In genomic region chr1:11294951-11295350, GRCh38 we compare ENCODE assay signal across 28 cellular contexts. TPM values are rescaled to one million over a fixed set of nuclear protein-coding genes. Genes with fewer than 3 reads are reported as not detected.
DNase-seq lines count a peak whose midpoint lies in the region; ATAC-seq and TF ChIP-seq lines count a peak whose summit lies in the region.
"Had no signal": no experiment of that assay in that cellular context is flagged by ENCODE, and none has a peak within 500 bp of the region (broad histone marks: within the 10 kb centered on the region; RNA-seq: fewer than 3 reads in every experiment).

No MANE protein-coding gene starts in this region.

- H3K27me3 Mint-ChIP-seq in activated T-cell treated with anti-CD3 and anti-CD28 coated beads, Interleukin-2, amount 50 U/mL, for 72 hours (ENCODE audit: low read depth) = no peaks in the 10 kb centered on the region
- no peaks in the 10 kb centered on the region for H3K27me3 Mint-ChIP-seq in IgD-negative memory B cell
- no peaks in the 10 kb centered on the region for H3K27me3 Mint-ChIP-seq in activated T-helper 2 cell treated with anti-CD3 and anti-CD28 coated beads, Interferon-gamma antibody, Interleukin-2, Interleukin-4, amounts not matched to agents 10 μg/mL and 5 μg/mL and 100 μg/mL, durations not matched to agents 14 hours and 24 hours and 36 hours (ENCODE audit: low read depth)
- peaks cover 15% of the 10 kb centered on the region for H3K27me3 Mint-ChIP-seq in nephron progenitor cell (ENCODE audit: low read depth, poor library complexity)
- H3K27me3 Mint-ChIP-seq: natural killer cell treated with Interleukin-12 subunit alpha and Interleukin-12 subunit beta and Interleukin-15 and Interleukin-18, amount 100 ng/mL, for 72 hours had no signal

- DNase-seq in activated T-cell treated with anti-CD3 and anti-CD28 coated beads, Interleukin-2, amount 50 U/mL, for 72 hours = no peak
- DNase-seq in activated T-cell treated with anti-CD3 and anti-CD28 coated beads, Interleukin-2, amount 50 U/mL, for 1 hour = no peak
- no peak for DNase-seq in activated T-helper 2 cell treated with anti-CD3 and anti-CD28 coated beads, Interferon-gamma antibody, Interleukin-2, Interleukin-4, amounts not matched to agents 10 μg/mL and 5 μg/mL and 100 μg/mL, durations not matched to agents 14 hours and 24 hours and 36 hours (ENCODE audit: low spot score)
- DNase-seq in nephron progenitor cell (no peak), left lung (no peak), NCI-H1436 treated with DMSO at 0.1 percent for 48 hours (lab: John Stamatoyannopoulos, UW) (no peak)
- DNase-seq: ACHN; activated CD8-positive, alpha-beta memory T cell treated with anti-CD3 and anti-CD28 coated beads for 24 hours; amygdala; Calu3; DMS79 treated with DMSO at 0.1 percent for 48 hours; left ventricle myocardium inferior; NCI-H1105 treated with DMSO at 0.1 percent for 48 hours; NCI-H2029; NCI-H69; pancreas; Peyer's patch; SHP77 treated with DMSO at 0.1 percent for 48 hours; stimulated activated CD4-positive, alpha-beta T cell treated with anti-CD3 and anti-CD28 coated beads, Interleukin-1b, Interleukin-23, amount 100 ng/mL, for 48 hours; stimulated activated CD8-positive, alpha-beta memory T cell treated with anti-CD3 and anti-CD28 coated beads, Interleukin-4, amount 100 ng/mL, for 48 hours; trophoblast cell had no signal

- no peaks in the 10 kb centered on the region for H3K4me1 ChIP-seq in left lung
- H3K4me1 ChIP-seq: pancreas, Peyer's patch had no signal

- H3K27ac Mint-ChIP-seq in activated T-cell treated with anti-CD3 and anti-CD28 coated beads, Interleukin-2, amount 50 U/mL, for 72 hours = peak overlapping the region; percentile 21
- H3K27ac Mint-ChIP-seq in IgD-negative memory B cell (peak overlapping the region in 2 of 3 donors; percentile 65 to 86), nephron progenitor cell (peak overlapping the region; percentile 94)
- peak overlapping the region; percentile 73 for H3K27ac Mint-ChIP-seq in activated T-helper 2 cell treated with anti-CD3 and anti-CD28 coated beads, Interferon-gamma antibody, Interleukin-2, Interleukin-4, amounts not matched to agents 10 μg/mL and 5 μg/mL and 100 μg/mL, durations not matched to agents 14 hours and 24 hours and 36 hours
- H3K27ac Mint-ChIP-seq: mesothelial cell of epicardium had no signal

- H3K36me3 Mint-ChIP-seq in activated T-cell treated with anti-CD3 and anti-CD28 coated beads, Interleukin-2, amount 50 U/mL, for 72 hours (ENCODE audit: insufficient read depth in 2 of 2) = peaks cover 2 to 8% of the 10 kb centered on the region in 2 donors
- H3K36me3 Mint-ChIP-seq in IgD-negative memory B cell = no peaks in the 10 kb centered on the region
- peaks cover 45% of the 10 kb centered on the region for H3K36me3 Mint-ChIP-seq in activated T-helper 2 cell treated with anti-CD3 and anti-CD28 coated beads, Interferon-gamma antibody, Interleukin-2, Interleukin-4, amounts not matched to agents 10 μg/mL and 5 μg/mL and 100 μg/mL, durations not matched to agents 14 hours and 24 hours and 36 hours (ENCODE audit: low read depth)
- peaks cover 14% of the 10 kb centered on the region for H3K36me3 Mint-ChIP-seq in nephron progenitor cell (ENCODE audit: low read depth)

- TF ChIP-seq CTCF in nephron progenitor cell (IDR thresholded peaks at IDR 0.05) (no peak), left lung (IDR thresholded peaks at IDR 0.05) (no peak)

- H3K4me1 Mint-ChIP-seq in activated T-cell treated with anti-CD3 and anti-CD28 coated beads, Interleukin-2, amount 50 U/mL, for 72 hours (ENCODE audit: low read depth) = peaks cover 41% of the 10 kb centered on the region
- H3K4me1 Mint-ChIP-seq in IgD-negative memory B cell = peaks cover 0 to 12% (median 4%) of the 10 kb centered on the region in 3 donors
- H3K4me1 Mint-ChIP-seq in activated T-helper 2 cell treated with anti-CD3 and anti-CD28 coated beads, Interferon-gamma antibody, Interleukin-2, Interleukin-4, amounts not matched to agents 10 μg/mL and 5 μg/mL and 100 μg/mL, durations not matched to agents 14 hours and 24 hours and 36 hours (ENCODE audit: low read depth) = peaks cover 38% of the 10 kb centered on the region
- peaks cover 49% of the 10 kb centered on the region for H3K4me1 Mint-ChIP-seq in nephron progenitor cell
- H3K4me1 Mint-ChIP-seq: mesothelial cell of epicardium had no signal

- intact Hi-C loops in activated T-helper 2 cell treated with anti-CD3 and anti-CD28 coated beads, Interferon-gamma antibody, Interleukin-2, Interleukin-4, amounts not matched to agents 10 μg/mL and 5 μg/mL and 100 μg/mL, durations not matched to agents 14 hours and 24 hours and 36 hours (cut with micrococcal nuclease) = no loop called here
- intact Hi-C loops in left lung (cut with DNase I) = no loop called here

- no peaks in the 10 kb centered on the region for H3K9me3 ChIP-seq in left lung
- H3K9me3 ChIP-seq: HAP-1, left ventricle myocardium inferior, pancreas, Peyer's patch had no signal

- no peak overlapping the region for H3K27ac ChIP-seq in left lung
- H3K27ac ChIP-seq: epithelial cell of prostate, left ventricle myocardium inferior, pancreas, Peyer's patch had no signal

- no peaks in the 10 kb centered on the region for H3K9me3 Mint-ChIP-seq in activated T-cell treated with anti-CD3 and anti-CD28 coated beads, Interleukin-2, amount 50 U/mL, for 72 hours
- H3K9me3 Mint-ChIP-seq in IgD-negative memory B cell = no peaks in the 10 kb centered on the region
- H3K9me3 Mint-ChIP-seq in activated T-helper 2 cell treated with anti-CD3 and anti-CD28 coated beads, Interferon-gamma antibody, Interleukin-2, Interleukin-4, amounts not matched to agents 10 μg/mL and 5 μg/mL and 100 μg/mL, durations not matched to agents 14 hours and 24 hours and 36 hours = no peaks in the 10 kb centered on the region
- no peaks in the 10 kb centered on the region for H3K9me3 Mint-ChIP-seq in nephron progenitor cell
- H3K9me3 Mint-ChIP-seq: mesothelial cell of epicardium; natural killer cell treated with Interleukin-12 subunit alpha and Interleukin-12 subunit beta and Interleukin-15 and Interleukin-18, amount 100 ng/mL, for 72 hours had no signal

- no peak for ATAC-seq in activated T-cell treated with anti-CD3 and anti-CD28 coated beads, Interleukin-2, amount 50 U/mL, for 72 hours (replicated peaks in 1 of 2)
- ATAC-seq in left lung (no peak), HG02840 (IDR thresholded peaks at IDR 0.05; ENCODE audit: low FRiP score, unreplicated experiment) (no peak)
- ATAC-seq: natural killer cell treated with Interleukin-12 subunit alpha and Interleukin-12 subunit beta and Interleukin-15 and Interleukin-18, amount 100 ng/mL, for 72 hours; pancreas had no signal

- no peak overlapping the region for H3K4me3 ChIP-seq in left lung
- H3K4me3 ChIP-seq: HAP-1, left ventricle myocardium inferior, pancreas, Peyer's patch, smooth muscle cell had no signal

- H3K36me3 ChIP-seq in left lung = peaks cover 0 to 45% of the 10 kb centered on the region in 2 donors
- H3K36me3 ChIP-seq: HAP-1, pancreas had no signal

- no peaks in the 10 kb centered on the region for H3K27me3 ChIP-seq in left lung
- H3K27me3 ChIP-seq: pancreas, Peyer's patch had no signal

- no peak overlapping the region for H3K4me3 Mint-ChIP-seq in activated T-cell treated with anti-CD3 and anti-CD28 coated beads, Interleukin-2, amount 50 U/mL, for 72 hours
- no peak overlapping the region for H3K4me3 Mint-ChIP-seq in IgD-negative memory B cell
- H3K4me3 Mint-ChIP-seq in activated T-helper 2 cell treated with anti-CD3 and anti-CD28 coated beads, Interferon-gamma antibody, Interleukin-2, Interleukin-4, amounts not matched to agents 10 μg/mL and 5 μg/mL and 100 μg/mL, durations not matched to agents 14 hours and 24 hours and 36 hours (ENCODE audit: low read depth) = no peak overlapping the region
- no peak overlapping the region for H3K4me3 Mint-ChIP-seq in nephron progenitor cell
- H3K4me3 Mint-ChIP-seq: mesothelial cell of epicardium; natural killer cell treated with Interleukin-12 subunit alpha and Interleukin-12 subunit beta and Interleukin-15 and Interleukin-18, amount 100 ng/mL, for 72 hours had no signal

RNA-seq across cellular contexts. Expression of gene UBIAD1, which starts 22.0 kb away (rescaled TPM):
- 10 to 100 TPM; 28.5 to 32.9 TPM for total RNA-seq in activated T-cell treated with anti-CD3 and anti-CD28 coated beads, Interleukin-2, amount 50 U/mL, for 72 hours
- 47.1 TPM for polyA plus RNA-seq in IgD-negative memory B cell
- 22.7 and 25.1 TPM in 2 replicates for total RNA-seq in activated T-helper 2 cell treated with anti-CD3 and anti-CD28 coated beads, Interferon-gamma antibody, Interleukin-2, Interleukin-4, amounts not matched to agents 10 μg/mL and 5 μg/mL and 100 μg/mL, durations not matched to agents 14 hours and 24 hours and 36 hours
- total RNA-seq in left lung = 10 to 100 TPM in 1 of 2 donors, 1 to 10 TPM in 1; 9.3 to 13.4 TPM

RNA-seq across cellular contexts. Expression of gene MTOR, which starts 32.6 kb away (rescaled TPM):
- total RNA-seq in activated T-cell treated with anti-CD3 and anti-CD28 coated beads, Interleukin-2, amount 50 U/mL, for 72 hours = 10 to 100 TPM; 32.6 to 38.3 TPM
- 6.9 TPM for polyA plus RNA-seq in IgD-negative memory B cell
- total RNA-seq in activated T-helper 2 cell treated with anti-CD3 and anti-CD28 coated beads, Interferon-gamma antibody, Interleukin-2, Interleukin-4, amounts not matched to agents 10 μg/mL and 5 μg/mL and 100 μg/mL, durations not matched to agents 14 hours and 24 hours and 36 hours = 43.3 and 44.5 TPM in 2 replicates
- 10 to 100 TPM; 38.9 to 41.5 TPM for total RNA-seq in left lung

Comparison
In these comparisons a context has a peak if more than half of its experiments do, and no peak if none do; other contexts are left out.
1. H3K27ac Mint-ChIP-seq: peak in every context shown above with its lines; median percentile 94 in nephron progenitor cell; 76 in IgD-negative memory B cell; 73 in activated T-helper 2 cell treated with anti-CD3 and anti-CD28 coated beads, Interferon-gamma antibody, Interleukin-2, Interleukin-4, amounts not matched to agents 10 μg/mL and 5 μg/mL and 100 μg/mL, durations not matched to agents 14 hours and 24 hours and 36 hours; 21 in activated T-cell treated with anti-CD3 and anti-CD28 coated beads, Interleukin-2, amount 50 U/mL, for 72 hours.